ENCODE assay signal across 8 cellular contexts in the genomic region with DNA sequence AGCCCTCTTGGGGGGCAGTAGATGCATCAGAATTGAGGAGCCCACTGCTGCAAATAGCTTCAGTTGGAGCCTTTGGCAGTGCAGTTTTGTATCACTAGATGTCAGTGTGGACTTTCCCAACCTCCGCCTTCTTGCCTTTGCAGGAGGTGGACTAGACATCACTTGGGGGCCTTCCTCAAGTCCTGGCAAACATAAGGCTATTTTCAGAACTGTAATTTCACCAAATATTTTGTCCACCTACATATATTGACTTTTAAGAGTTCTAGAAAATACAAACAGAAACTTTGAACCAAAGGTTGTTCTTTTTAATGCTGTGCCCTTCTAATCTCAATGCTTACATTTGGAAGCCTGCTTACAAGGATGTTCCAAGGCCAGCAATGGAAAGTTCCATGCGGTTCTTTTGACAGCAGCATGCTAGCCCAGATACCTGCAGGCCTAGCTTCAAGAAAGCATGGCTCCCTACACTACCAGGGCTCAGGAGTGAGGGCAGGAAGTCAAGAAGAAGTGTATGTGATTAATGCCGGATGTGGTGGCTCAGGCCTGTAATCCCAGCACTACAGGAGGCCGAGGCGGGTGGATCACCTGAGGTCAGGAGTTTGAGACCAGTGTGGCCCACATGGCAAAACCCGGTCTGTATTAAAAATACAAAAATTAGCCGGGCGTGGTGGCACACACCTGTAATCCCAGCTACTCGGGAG. TPM values are rescaled to one million over a fixed set of nuclear protein-coding genes. Genes with fewer than 3 reads are reported as not detected.
DNase-seq lines count a peak whose midpoint lies in the region; ATAC-seq, FAIRE-seq and TF ChIP-seq lines count a peak whose summit lies in the region.

No MANE protein-coding gene starts in this region.

- FAIRE-seq in H54 (lab: Jason Lieb, UNC) (peak; percentile 57), urothelium cell line (lab: Jason Lieb, UNC) (no peak)

- H3K36me3 ChIP-seq in naive thymus-derived CD4-positive, alpha-beta T cell (ENCODE audit: control insufficient read depth in 2 of 3, insufficient read depth in 3 of 3, low read length in 3 of 3): no peaks in the 10 kb centered on the region

- H3K4me1 ChIP-seq in naive thymus-derived CD4-positive, alpha-beta T cell (ENCODE audit: control insufficient read depth in 2 of 2, insufficient read depth in 2 of 2, low read length in 2 of 2): no peaks in the 10 kb centered on the region

- H3K4me3 ChIP-seq in epithelial cell of esophagus (ENCODE audit: low read length): no peak overlapping the region
- H3K4me3 ChIP-seq in naive thymus-derived CD4-positive, alpha-beta T cell (ENCODE audit: low read length): no peak overlapping the region

- CTCF ChIA-PET in activated CD8-positive, alpha-beta T cell treated with anti-CD3 and anti-CD28 coated beads, Interleukin-2, amount 10 ng/mL, durations not matched to agents 7 days and 5 days (lab: Charles Lee): interaction anchor here (0.6 to 7.9 kb wide), 44 partner anchors 12 to 464 kb away, joined by 3 to 135 read pairs (median 4); no protein-coding TSS in a partner anchor
- CTCF ChIA-PET in naive thymus-derived CD4-positive, alpha-beta T cell (lab: Charles Lee): interaction anchor here (0.7 to 7.2 kb wide), 13 partner anchors 8 to 292 kb away, joined by 3 to 58 read pairs (median 4); partner anchors contain the start of gene NOD1

- peaks cover 6% of the 10 kb centered on the region for H3K4me1 Mint-ChIP-seq in activated CD8-positive, alpha-beta T cell treated with anti-CD3 and anti-CD28 coated beads, Interleukin-2, amount 10 ng/mL, durations not matched to agents 7 days and 5 days (ENCODE audit: low read depth)
- H3K4me1 Mint-ChIP-seq in naive thymus-derived CD4-positive, alpha-beta T cell: peaks cover 0 to 9% (median 4%) of the 10 kb centered on the region in 7 donors

- peak; percentile 86 for TF ChIP-seq CTCF in epithelial cell of esophagus (IDR thresholded peaks at IDR 0.05; ENCODE audit: insufficient read depth, low read depth, low read length, missing control alignments)

- ATAC-seq in activated CD8-positive, alpha-beta T cell treated with anti-CD3 and anti-CD28 coated beads, Interleukin-2, amount 10 ng/mL, durations not matched to agents 7 days and 5 days: peak; percentile 73
- ATAC-seq in naive thymus-derived CD4-positive, alpha-beta T cell: peak; percentile 79
- ATAC-seq in HG03039 (IDR thresholded peaks at IDR 0.05; ENCODE audit: unreplicated experiment): no peak

- H3K27ac Mint-ChIP-seq in activated CD8-positive, alpha-beta T cell treated with anti-CD3 and anti-CD28 coated beads, Interleukin-2, amount 10 ng/mL, durations not matched to agents 7 days and 5 days: no peak overlapping the region
- H3K27ac Mint-ChIP-seq in naive thymus-derived CD4-positive, alpha-beta T cell: peak overlapping the region in 1 of 9 donors; percentile 10

- POLR2A ChIA-PET in activated CD8-positive, alpha-beta T cell treated with anti-CD3 and anti-CD28 coated beads, Interleukin-2, amount 10 ng/mL, durations not matched to agents 7 days and 5 days (lab: Charles Lee): no interaction called here
- POLR2A ChIA-PET in naive thymus-derived CD4-positive, alpha-beta T cell (lab: Charles Lee): interaction anchor here (0.8 to 1.2 kb wide), 3 partner anchors 46 to 137 kb away, joined by 3 to 5 read pairs (median 3); no protein-coding TSS in a partner anchor

- H3K36me3 Mint-ChIP-seq in activated CD8-positive, alpha-beta T cell treated with anti-CD3 and anti-CD28 coated beads, Interleukin-2, amount 10 ng/mL, durations not matched to agents 7 days and 5 days (ENCODE audit: low read depth): no peaks in the 10 kb centered on the region
- no peaks in the 10 kb centered on the region for H3K36me3 Mint-ChIP-seq in naive thymus-derived CD4-positive, alpha-beta T cell

- TF ChIP-seq POLR2A in H54 (IDR thresholded peaks at IDR 0.05; ENCODE audit: low read depth, low read length): no peak

- H3K27ac ChIP-seq in naive thymus-derived CD4-positive, alpha-beta T cell (ENCODE audit: low read depth, low read length): no peak overlapping the region

- no peaks in the 10 kb centered on the region for H3K27me3 ChIP-seq in naive thymus-derived CD4-positive, alpha-beta T cell (ENCODE audit: control insufficient read depth in 2 of 2, insufficient read depth in 2 of 2, low read length in 2 of 2)

- no peaks in the 10 kb centered on the region for H3K9me3 ChIP-seq in naive thymus-derived CD4-positive, alpha-beta T cell (ENCODE audit: control insufficient read depth in 2 of 3, low read length in 3 of 3)

- no peak overlapping the region for H3K4me3 Mint-ChIP-seq in activated CD8-positive, alpha-beta T cell treated with anti-CD3 and anti-CD28 coated beads, Interleukin-2, amount 10 ng/mL, durations not matched to agents 7 days and 5 days
- H3K4me3 Mint-ChIP-seq in naive thymus-derived CD4-positive, alpha-beta T cell: no peak overlapping the region

- intact Hi-C loops in naive thymus-derived CD4-positive, alpha-beta T cell (cut with micrococcal nuclease): loop anchor here (1.0 to 2.0 kb wide), 5 partner anchors 76 to 288 kb away; partner anchors contain the start of genes GGCT (in 1 of the 2) and NOD1 (in 1 of the 2)

- DNase-seq in DMS153 (lab: John Stamatoyannopoulos, UW) (peak; percentile 14), H54 (ENCODE audit: insufficient read length, low spot score) (no peak), NCI-H446 (lab: John Stamatoyannopoulos, UW) (peak; percentile 47 to 70), epithelial cell of esophagus (ENCODE audit: low read depth) (peak; percentile 61), urothelium cell line (ENCODE audit: low spot score) (peak; percentile 56)
- DNase-seq in activated CD8-positive, alpha-beta T cell treated with anti-CD3 and anti-CD28 coated beads, Interleukin-2, amount 10 ng/mL, durations not matched to agents 7 days and 5 days: peak; percentile 65
- peak; percentile 10 to 66 (median 40) for DNase-seq in naive thymus-derived CD4-positive, alpha-beta T cell

- no peaks in the 10 kb centered on the region for H3K27me3 Mint-ChIP-seq in activated CD8-positive, alpha-beta T cell treated with anti-CD3 and anti-CD28 coated beads, Interleukin-2, amount 10 ng/mL, durations not matched to agents 7 days and 5 days (ENCODE audit: low read depth)
- H3K27me3 Mint-ChIP-seq in naive thymus-derived CD4-positive, alpha-beta T cell: peaks cover 0 to 4% (median 0%) of the 10 kb centered on the region in 5 donors

- H3K9me3 Mint-ChIP-seq in activated CD8-positive, alpha-beta T cell treated with anti-CD3 and anti-CD28 coated beads, Interleukin-2, amount 10 ng/mL, durations not matched to agents 7 days and 5 days (ENCODE audit: insufficient read depth): no peaks in the 10 kb centered on the region
- H3K9me3 Mint-ChIP-seq in naive thymus-derived CD4-positive, alpha-beta T cell: no peaks in the 10 kb centered on the region

RNA-seq across cellular contexts. Expression of gene ZNRF2, which starts 8.0 kb away (rescaled TPM):
- total RNA-seq in activated CD8-positive, alpha-beta T cell treated with anti-CD3 and anti-CD28 coated beads, Interleukin-2, amount 10 ng/mL, durations not matched to agents 7 days and 5 days: 10 to 100 TPM; 15.1 to 15.2 TPM
- 10 to 100 TPM; 13.7 to 28.0 (median 24.4) TPM for total RNA-seq in naive thymus-derived CD4-positive, alpha-beta T cell
- under 1 TPM; 0.69 to 0.98 TPM for polyA plus RNA-seq in naive thymus-derived CD4-positive, alpha-beta T cell
